13 cellular contexts compared by ENCODE assay signal in genomic region chr7:8133188-8133848, GRCh38.
DNase-seq lines count a peak whose midpoint lies in the region; ATAC-seq and TF ChIP-seq lines count a peak whose summit lies in the region.
"Had no signal": no experiment of that assay in that cellular context is flagged by ENCODE, and none has a peak within 500 bp of the region (broad histone marks: within the 10 kb centered on the region; RNA-seq: fewer than 3 reads in every experiment).

No MANE protein-coding gene starts in this region.

- H3K27me3 ChIP-seq in WERI-Rb-1 (ENCODE audit: insufficient read depth, low read depth, severe bottlenecking): no peaks in the 10 kb centered on the region

- no peaks in the 10 kb centered on the region for H3K27me3 Mint-ChIP-seq in T-cell
- no peaks in the 10 kb centered on the region for H3K27me3 Mint-ChIP-seq in natural killer cell treated with Interleukin-12 subunit alpha and Interleukin-12 subunit beta and Interleukin-15 and Interleukin-18, amount 100 ng/mL, for 72 hours

- no peaks in the 10 kb centered on the region for H3K36me3 Mint-ChIP-seq in T-cell
- H3K36me3 Mint-ChIP-seq in natural killer cell treated with Interleukin-12 subunit alpha and Interleukin-12 subunit beta and Interleukin-15 and Interleukin-18, amount 100 ng/mL, for 72 hours: no peaks in the 10 kb centered on the region

- H3K27ac Mint-ChIP-seq in T-cell: peak overlapping the region; percentile 95 to 97
- H3K27ac Mint-ChIP-seq in natural killer cell treated with Interleukin-12 subunit alpha and Interleukin-12 subunit beta and Interleukin-15 and Interleukin-18, amount 100 ng/mL, for 72 hours: peak overlapping the region; percentile 63 to 83

- no peaks in the 10 kb centered on the region for H3K9me3 ChIP-seq in WERI-Rb-1 (ENCODE audit: severe bottlenecking)
- H3K9me3 ChIP-seq: Caco-2 had no signal

- no peaks in the 10 kb centered on the region for H3K9me3 Mint-ChIP-seq in T-cell
- H3K9me3 Mint-ChIP-seq in natural killer cell treated with Interleukin-12 subunit alpha and Interleukin-12 subunit beta and Interleukin-15 and Interleukin-18, amount 100 ng/mL, for 72 hours: no peaks in the 10 kb centered on the region

- no peaks in the 10 kb centered on the region for H3K36me3 ChIP-seq in WERI-Rb-1

- no peak overlapping the region for H3K27ac ChIP-seq in WERI-Rb-1

- no peak overlapping the region for H3K4me3 ChIP-seq in WERI-Rb-1 (ENCODE audit: low read depth, low read length)

- no peak for TF ChIP-seq CTCF in WERI-Rb-1 (IDR thresholded peaks at IDR 0.05; ENCODE audit: low read depth, low read length)
- no peak for TF ChIP-seq CTCF in GM10248 (IDR thresholded peaks at IDR 0.05; ENCODE audit: control extremely low read depth, extremely low read depth, low read depth, missing control alignments)

- ATAC-seq in GM19023 (IDR thresholded peaks at IDR 0.05; ENCODE audit: unreplicated experiment): peak; percentile 24
- peak; percentile 27 for ATAC-seq in HG02642 (IDR thresholded peaks at IDR 0.05; ENCODE audit: poor library complexity, unreplicated experiment)
- ATAC-seq in T-cell (replicated peaks in 1 of 4): no peak
- ATAC-seq in natural killer cell treated with Interleukin-12 subunit alpha and Interleukin-12 subunit beta and Interleukin-15 and Interleukin-18, amount 100 ng/mL, for 72 hours: peak in 1 of 2 donors; percentile 43
- ATAC-seq: left lobe of liver had no signal

- CTCF ChIA-PET in T-cell (lab: Charles Lee) (interaction anchor here (0.5 to 1.8 kb wide), 5 partner anchors 28 to 1749 kb away, joined by 3 to 7 read pairs (median 5); no protein-coding TSS in a partner anchor), GM10248 (lab: Yijun Ruan, JAX) (interaction anchor here (1.2 to 3.3 kb wide), 10 partner anchors 8 to 156 kb away, joined by 3 to 16 read pairs (median 6); no protein-coding TSS in a partner anchor)

- peak overlapping the region in 1 of 3 donors; percentile 52 for H3K4me3 Mint-ChIP-seq in T-cell
- H3K4me3 Mint-ChIP-seq in natural killer cell treated with Interleukin-12 subunit alpha and Interleukin-12 subunit beta and Interleukin-15 and Interleukin-18, amount 100 ng/mL, for 72 hours: peak overlapping the region; percentile 76

- POLR2A ChIA-PET in T-cell (lab: Charles Lee) (interaction anchor here in 1 of 2 donors (0.7 to 2.1 kb wide), 3 partner anchors 8 to 214 kb away, joined by 4 to 10 read pairs (median 4); no protein-coding TSS in a partner anchor), GM10248 (lab: Yijun Ruan, JAX) (interaction anchor here (0.7 to 1.4 kb wide), 2 partner anchors 8 to 1963 kb away, joined by 4 to 6 read pairs; no protein-coding TSS in a partner anchor)

- no peak for DNase-seq in T-cell
- no peak for DNase-seq in natural killer cell treated with Interleukin-12 subunit alpha and Interleukin-12 subunit beta and Interleukin-15 and Interleukin-18, amount 100 ng/mL, for 72 hours (ENCODE audit: low spot score)
- DNase-seq in WERI-Rb-1: no peak
- DNase-seq in NCI-H128 (lab: John Stamatoyannopoulos, UW; ENCODE audit: unreplicated experiment): no peak
- no peak for DNase-seq in NCI-H82 (lab: John Stamatoyannopoulos, UW)
- DNase-seq in GM10248 (ENCODE audit: extremely low spot score): no peak
- DNase-seq: activated CD4-positive, CD25-positive, alpha-beta regulatory T cell; activated gamma-delta T cell treated with Interleukin-2 at 50 U/mL for 16 hours; Caco-2; Right ventricle myocardium superior had no signal

- peaks cover 62 to 78% (median 68%) of the 10 kb centered on the region in 3 donors for H3K4me1 Mint-ChIP-seq in T-cell
- peaks cover 59 to 62% of the 10 kb centered on the region in 2 donors for H3K4me1 Mint-ChIP-seq in natural killer cell treated with Interleukin-12 subunit alpha and Interleukin-12 subunit beta and Interleukin-15 and Interleukin-18, amount 100 ng/mL, for 72 hours (ENCODE audit: low read depth in 2 of 2)

Comparison
In these comparisons a context has a peak if more than half of its experiments do, and no peak if none do; other contexts are left out.
1. ATAC-seq: peak in GM19023 (single experiment) and HG02642 (single experiment); none in T-cell (0 of 4).